ENCODE assay signal across 8 cellular contexts in the genomic region with DNA sequence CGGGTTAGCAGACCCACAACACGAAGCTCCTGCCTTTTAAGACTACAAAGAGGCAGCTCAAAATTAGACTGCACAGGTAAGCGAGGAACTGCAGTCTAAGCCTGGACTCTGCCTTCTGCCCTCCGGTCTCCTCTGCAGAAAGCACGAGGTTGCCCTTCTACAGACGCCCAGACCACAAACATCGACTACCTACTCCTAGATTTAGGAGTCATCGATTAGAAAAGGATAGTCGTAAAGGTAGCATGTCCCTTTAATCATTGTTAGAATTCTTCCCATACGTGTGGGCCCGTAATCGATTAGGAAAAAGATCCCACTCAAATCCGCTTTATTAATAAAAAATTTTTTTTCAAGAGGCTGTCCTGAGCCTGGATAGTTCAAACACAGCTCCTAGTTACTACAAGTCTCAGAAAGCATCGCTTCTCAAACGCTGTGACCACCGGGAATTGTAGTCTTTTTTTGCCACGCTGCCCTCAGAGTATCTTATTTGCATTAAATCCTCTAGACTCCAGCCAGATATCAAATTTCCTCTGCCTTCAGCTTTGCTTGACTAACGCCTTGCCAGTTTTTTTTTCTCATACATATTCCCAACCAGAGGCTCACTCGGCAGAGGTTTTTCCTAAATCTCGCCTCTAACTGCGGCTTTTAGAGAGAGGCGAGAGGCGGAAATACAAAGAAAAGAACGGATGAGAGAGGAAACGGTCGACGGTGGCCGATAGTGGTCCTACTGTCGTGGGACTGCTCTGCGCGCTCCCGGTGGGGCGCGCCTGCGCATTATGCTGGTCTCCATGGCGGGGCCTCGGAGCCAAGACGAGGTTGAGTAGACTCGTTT. TPM values are rescaled to one million over a fixed set of nuclear protein-coding genes. Genes with fewer than 3 reads are reported as not detected.
DNase-seq lines count a peak whose midpoint lies in the region; TF ChIP-seq lines count a peak whose summit lies in the region.

A gene with protein sequence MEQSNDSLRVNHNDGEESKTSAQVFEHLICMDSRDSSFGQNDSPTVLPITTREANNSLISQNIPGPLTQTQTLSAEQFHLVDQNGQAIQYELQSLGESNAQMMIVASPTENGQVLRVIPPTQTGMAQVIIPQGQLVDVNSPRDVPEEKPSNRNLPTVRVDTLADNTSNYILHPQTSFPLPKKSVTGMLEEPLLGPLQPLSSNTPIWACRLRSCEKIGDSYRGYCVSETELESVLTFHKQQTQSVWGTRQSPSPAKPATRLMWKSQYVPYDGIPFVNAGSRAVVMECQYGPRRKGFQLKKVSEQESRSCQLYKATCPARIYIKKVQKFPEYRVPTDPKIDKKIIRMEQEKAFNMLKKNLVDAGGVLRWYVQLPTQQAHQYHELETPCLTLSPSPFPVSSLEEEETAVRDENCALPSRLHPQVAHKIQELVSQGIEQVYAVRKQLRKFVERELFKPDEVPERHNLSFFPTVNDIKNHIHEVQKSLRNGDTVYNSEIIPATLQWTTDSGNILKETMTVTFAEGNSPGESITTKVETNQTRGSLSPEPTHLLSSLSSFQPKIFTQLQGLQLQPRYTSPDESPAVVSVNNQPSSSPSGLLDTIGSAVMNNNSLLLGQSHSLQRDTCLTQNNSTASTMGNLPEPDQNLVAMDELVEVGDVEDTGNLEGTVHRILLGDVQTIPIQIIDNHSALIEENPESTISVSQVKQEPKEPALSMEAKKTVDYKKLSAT (plus strand): TSS at position 763 of the 829 bp plus-strand sequence. CDS start 29,628 bp downstream, outside the sequence.
WDR12 (minus strand) TSS at position 161 of the 829 bp plus-strand sequence. CDS start 197 bp downstream, outside the sequence.

- TF ChIP-seq CTCF in fibroblast of villous mesenchyme (IDR thresholded peaks at IDR 0.05; ENCODE audit: insufficient read depth, low read depth, low read length) (no peak), nephron progenitor cell (IDR thresholded peaks at IDR 0.05) (no peak)

- peak within 1 kb of the TSS; percentile 100 for H3K27ac Mint-ChIP-seq in nephron progenitor cell
- H3K27ac Mint-ChIP-seq in stimulated activated naive CD8-positive, alpha-beta T cell treated with anti-CD3 and anti-CD28 coated beads, Interleukin-15, Interleukin-2, amounts not matched to agents 100 ng/mL and 50 ng/mL, for 24 hours, result peak within 1 kb of the TSS; percentile 99

- H3K9me3 Mint-ChIP-seq in nephron progenitor cell, result peaks cover 4% of the 10 kb centered on the region
- H3K9me3 Mint-ChIP-seq in stimulated activated naive CD8-positive, alpha-beta T cell treated with anti-CD3 and anti-CD28 coated beads, Interleukin-15, Interleukin-2, amounts not matched to agents 100 ng/mL and 50 ng/mL, for 24 hours, result no peaks in the 10 kb centered on the region

- in situ Hi-C loops in G401 (cut with HindIII; ENCODE audit: low sequenced_read_pairs) (no loop called here), HAP-1 (cut with MboI; ENCODE audit: low sequenced_read_pairs) (no loop called here)

- 0 out of 2 replicates have a peak, but pooled peaks cover 5% of the 10 kb centered on the region for H3K4me1 ChIP-seq in HAP-1

- H3K27me3 Mint-ChIP-seq in nephron progenitor cell (ENCODE audit: low read depth, poor library complexity), result no peaks in the 10 kb centered on the region
- H3K27me3 Mint-ChIP-seq in stimulated activated naive CD8-positive, alpha-beta T cell treated with anti-CD3 and anti-CD28 coated beads, Interleukin-15, Interleukin-2, amounts not matched to agents 100 ng/mL and 50 ng/mL, for 24 hours, result no peaks in the 10 kb centered on the region

- peaks cover 27% of the 10 kb centered on the region for H3K4me1 Mint-ChIP-seq in nephron progenitor cell
- peaks cover 36% of the 10 kb centered on the region for H3K4me1 Mint-ChIP-seq in stimulated activated naive CD8-positive, alpha-beta T cell treated with anti-CD3 and anti-CD28 coated beads, Interleukin-15, Interleukin-2, amounts not matched to agents 100 ng/mL and 50 ng/mL, for 24 hours (ENCODE audit: low read depth)

- peak within 1 kb of the TSS; percentile 99 for H3K4me3 Mint-ChIP-seq in nephron progenitor cell
- H3K4me3 Mint-ChIP-seq in stimulated activated naive CD8-positive, alpha-beta T cell treated with anti-CD3 and anti-CD28 coated beads, Interleukin-15, Interleukin-2, amounts not matched to agents 100 ng/mL and 50 ng/mL, for 24 hours, result peak within 1 kb of the TSS; percentile 95

- peak; percentile 96 for DNase-seq in G401 (ENCODE audit: low spot score)
- peak; percentile 93 for DNase-seq in HAP-1 (ENCODE audit: low spot score in 2 of 2)
- DNase-seq in MG63, result peak; percentile 93
- peak; percentile 90 to 93 for DNase-seq in SHP77 (lab: John Stamatoyannopoulos, UW)
- peak; percentile 72 for DNase-seq in activated gamma-delta T cell (lab: John Stamatoyannopoulos, UW)
- DNase-seq in fibroblast of villous mesenchyme (ENCODE audit: low read depth), result peak; percentile 95
- DNase-seq in nephron progenitor cell, result peak; percentile 90

- H3K27me3 ChIP-seq in HAP-1 (ENCODE audit: low read depth), result no peaks in the 10 kb centered on the region
- no peaks in the 10 kb centered on the region for H3K27me3 ChIP-seq in MG63

- H3K4me3 ChIP-seq in HAP-1 (peak within 1 kb of the TSS; percentile 61), MG63 (peak within 1 kb of the TSS; percentile 86), fibroblast of villous mesenchyme (ENCODE audit: low read depth, low read length) (peak within 1 kb of the TSS; percentile 99)

- H3K9me3 ChIP-seq in HAP-1, result no peaks in the 10 kb centered on the region
- H3K9me3 ChIP-seq in MG63, result no peaks in the 10 kb centered on the region

- peaks cover 28% of the 10 kb centered on the region for H3K36me3 Mint-ChIP-seq in nephron progenitor cell (ENCODE audit: low read depth)
- peaks cover 18% of the 10 kb centered on the region for H3K36me3 Mint-ChIP-seq in stimulated activated naive CD8-positive, alpha-beta T cell treated with anti-CD3 and anti-CD28 coated beads, Interleukin-15, Interleukin-2, amounts not matched to agents 100 ng/mL and 50 ng/mL, for 24 hours (ENCODE audit: low read depth)

- H3K36me3 ChIP-seq in HAP-1 (replicated peaks) (peaks cover 4% of the 10 kb centered on the region), MG63 (peaks cover 9% of the 10 kb centered on the region)

RNA-seq across cellular contexts. Expression of the first gene that starts in this region (rescaled TPM):
- 4.4 and 18.7 TPM in 2 replicates for total RNA-seq in G401 (2014; rRNA removed; shearing (Covaris generic))
- 0.82 and 0.99 TPM in 2 replicates for total RNA-seq in MG63 (2014; rRNA removed; shearing (Covaris generic); ENCODE audit: low replicate concordance)
- 5.6 and 5.8 TPM in 2 replicates for total RNA-seq in fibroblast of villous mesenchyme

RNA-seq across cellular contexts. Expression of gene WDR12, which starts in this region (rescaled TPM):
- 43.6 and 112 TPM in 2 replicates for total RNA-seq in G401 (2014; rRNA removed; shearing (Covaris generic))
- 28.5 and 70.4 TPM in 2 replicates for total RNA-seq in MG63 (2014; rRNA removed; shearing (Covaris generic); ENCODE audit: low replicate concordance)
- 22.5 and 38.0 TPM in 2 replicates for total RNA-seq in fibroblast of villous mesenchyme

Comparison
In these comparisons a context has a peak if more than half of its experiments do, and no peak if none do; other contexts are left out.
1. Peak in every context shown above with its lines: DNase-seq and H3K4me3 ChIP-seq.